15 cellular contexts compared by ENCODE assay signal in genomic region chr21:35149698-35150097, GRCh38.
A peak's percentile ranks its signal among the peaks of the same experiment; 100 is the strongest.
DNase-seq lines count a peak whose midpoint lies in the region; ATAC-seq and TF ChIP-seq lines count a peak whose summit lies in the region.
"Had no signal": no experiment of that assay in that cellular context is flagged by ENCODE, and none has a peak within 500 bp of the region (broad histone marks: within the 10 kb centered on the region; RNA-seq: fewer than 3 reads in every experiment).

No MANE protein-coding gene starts in this region.

- no peak for DNase-seq in activated CD4-positive, CD25-positive, alpha-beta regulatory T cell (lab: John Stamatoyannopoulos, UW)
- peak; percentile 85 for DNase-seq in M059J (ENCODE audit: low read depth)
- no peak for DNase-seq in brain microvascular endothelial cell
- peak; percentile 76 for DNase-seq in kidney tubule cell (ENCODE audit: low spot score)
- DNase-seq in activated effector memory CD4-positive, alpha-beta T cell treated with anti-CD3 and anti-CD28 coated beads, Interleukin-2, amount 50 U/mL, for 16 hours, result no peak
- DNase-seq: 8988T; CD4-positive, alpha-beta memory T cell; colonic mucosa; H7; NCI-H1105 had no signal

- TF ChIP-seq CTCF in brain microvascular endothelial cell (IDR thresholded peaks at IDR 0.05; ENCODE audit: low read depth, low read length, missing control alignments), result no peak

- peak overlapping the region; percentile 56 for H3K27ac ChIP-seq in brain microvascular endothelial cell
- H3K27ac ChIP-seq: colonic mucosa, hepatocyte had no signal

- H3K27me3 ChIP-seq in brain microvascular endothelial cell (replicated peaks), result no peaks in the 10 kb centered on the region
- H3K27me3 ChIP-seq: colonic mucosa, hepatocyte had no signal

- in situ Hi-C loops in brain microvascular endothelial cell (cut with HindIII; ENCODE audit: low pct_ligation_motif_present, low sequenced_read_pairs), result no loop called here

- H3K4me3 ChIP-seq in brain microvascular endothelial cell (ENCODE audit: low read depth, low read length), result no peak overlapping the region
- H3K4me3 ChIP-seq: colonic mucosa, hepatocyte had no signal

- H3K36me3 ChIP-seq in brain microvascular endothelial cell (replicated peaks), result no peaks in the 10 kb centered on the region
- H3K36me3 ChIP-seq: colonic mucosa had no signal

- ATAC-seq in activated CD4-positive, CD25-positive, alpha-beta regulatory T cell treated with anti-CD3 and anti-CD28 coated beads, Interleukin-2, amount 50 U/mL, for 24 hours, result peak; percentile 35 to 62
- ATAC-seq in GM19328 (IDR thresholded peaks at IDR 0.05; ENCODE audit: unreplicated experiment) (no peak), GM18861 (IDR thresholded peaks at IDR 0.05; ENCODE audit: unreplicated experiment) (no peak)
- ATAC-seq: left lobe of liver had no signal

Comparison
In these comparisons a context has a peak if more than half of its experiments do, and no peak if none do; other contexts are left out.
1. ATAC-seq: peak in activated CD4-positive, CD25-positive, alpha-beta regulatory T cell treated with anti-CD3 and anti-CD28 coated beads, Interleukin-2, amount 50 U/mL, for 24 hours (2 of 2); none in GM19328 (single experiment) and GM18861 (single experiment).
2. DNase-seq: peak in M059J (single experiment) and kidney tubule cell (single experiment); none in activated CD4-positive, CD25-positive, alpha-beta regulatory T cell (0 of 4), brain microvascular endothelial cell (single experiment) and activated effector memory CD4-positive, alpha-beta T cell treated with anti-CD3 and anti-CD28 coated beads, Interleukin-2, amount 50 U/mL, for 16 hours (single experiment).